ENCODE assay signal across 9 cellular contexts in the genomic region with DNA sequence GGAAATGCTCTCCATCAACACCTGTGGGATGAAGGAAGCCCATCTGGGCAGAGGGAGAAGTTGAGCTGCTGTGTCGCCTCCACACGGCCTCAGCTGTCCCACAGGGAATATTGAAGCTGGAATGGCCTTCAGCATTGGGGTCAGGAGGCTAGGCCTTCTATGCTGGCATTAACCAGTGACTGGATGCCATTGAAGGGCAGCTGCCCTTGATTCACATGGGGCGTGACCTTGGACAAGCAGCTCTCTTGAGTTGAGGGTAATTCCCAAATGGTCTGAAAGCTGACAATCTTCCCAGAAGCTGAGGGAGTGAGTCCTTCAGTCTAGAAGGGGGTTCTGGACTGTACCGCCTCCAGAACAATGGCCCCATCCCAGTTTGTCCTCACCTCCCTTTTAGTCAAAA. TPM values are rescaled to one million over a fixed set of nuclear protein-coding genes. Genes with fewer than 3 reads are reported as not detected.
DNase-seq lines count a peak whose midpoint lies in the region; ATAC-seq and TF ChIP-seq lines count a peak whose summit lies in the region.
"Had no signal": no experiment of that assay in that cellular context is flagged by ENCODE, and none has a peak within 500 bp of the region (broad histone marks: within the 10 kb centered on the region; RNA-seq: fewer than 3 reads in every experiment).

No MANE protein-coding gene starts in this region.

- H4K20me1 ChIP-seq in BLaER1 treated with 17β-estradiol and CSF1 and Interleukin-3, amounts not matched to agents 10 nM and 100 nM: peaks cover 0 to 32% (median 11%) of the 10 kb centered on the region in 11 experiments; a peak in 13 of 22 replicates
- H4K20me1 ChIP-seq in Karpas-422 (ENCODE audit: insufficient read depth, low read depth, low read length): no peaks in the 10 kb centered on the region

- H3K27ac ChIP-seq in BLaER1 treated with 17β-estradiol and CSF1 and Interleukin-3, amounts not matched to agents 10 nM and 100 nM: peak overlapping the region; percentile 78 to 100 (median 96)
- no peak overlapping the region for H3K27ac ChIP-seq in Karpas-422 (ENCODE audit: low read length)
- peak overlapping the region; percentile 99 for H3K27ac ChIP-seq in colonic mucosa
- H3K27ac ChIP-seq in aorta (ENCODE audit: low read depth in 1 of 2, low read length in 2 of 2): no peak overlapping the region

- TF ChIP-seq CTCF in colonic mucosa (IDR thresholded peaks at IDR 0.05) (no peak), nephron progenitor cell (IDR thresholded peaks at IDR 0.05) (no peak)

- H3K36me3 ChIP-seq in BLaER1 treated with 17β-estradiol and CSF1 and Interleukin-3, amounts not matched to agents 10 nM and 100 nM: peaks cover 16 to 84% (median 77%) of the 10 kb centered on the region in 11 experiments
- no peaks in the 10 kb centered on the region for H3K36me3 ChIP-seq in Karpas-422 (ENCODE audit: insufficient read depth, low read length)
- H3K36me3 ChIP-seq in colonic mucosa: peaks cover 14% of the 10 kb centered on the region
- H3K36me3 ChIP-seq in aorta (ENCODE audit: control insufficient read depth in 1 of 2, insufficient read depth in 2 of 2, low read length in 1 of 2): no peaks in the 10 kb centered on the region

- H3K4me2 ChIP-seq in BLaER1 treated with 17β-estradiol and CSF1 and Interleukin-3, amounts not matched to agents 10 nM and 100 nM: peak overlapping the region; percentile 85 to 100 (median 99)
- H3K4me2 ChIP-seq in Karpas-422 (ENCODE audit: low read depth, low read length, poor library complexity, severe bottlenecking): peak overlapping the region; percentile 59

- peak overlapping the region; percentile 56 to 100 (median 78); a peak in 19 of 20 replicates for H3K4me3 ChIP-seq in BLaER1 treated with 17β-estradiol and CSF1 and Interleukin-3, amounts not matched to agents 10 nM and 100 nM
- no peak overlapping the region; the same call in 1 of the 2 replicates for H3K4me3 ChIP-seq in Karpas-422 (ENCODE audit: low read length)
- H3K4me3 ChIP-seq in colonic mucosa: peak overlapping the region; percentile 45
- no peak overlapping the region for H3K4me3 ChIP-seq in aorta (ENCODE audit: low read length in 2 of 2)

- H3K27ac Mint-ChIP-seq in nephron progenitor cell: no peak overlapping the region

- H3K4me3 Mint-ChIP-seq in nephron progenitor cell: peak overlapping the region; percentile 70

- intact Hi-C loops in colonic mucosa (cut with DNase I) (no loop called here), aorta (cut with DNase I) (loop anchor here in 1 of 2 donors (5.0 kb wide), 1 partner anchor 33 kb away; no protein-coding TSS in a partner anchor)

- H3K9me3 Mint-ChIP-seq in nephron progenitor cell: no peaks in the 10 kb centered on the region

- 82 to 83% methylated on average over 4 of the region's 4 CpGs for WGBS in aorta, 2 donors

- peak overlapping the region; percentile 73 to 100 (median 87) for H3K9ac ChIP-seq in BLaER1 treated with 17β-estradiol and CSF1 and Interleukin-3, amounts not matched to agents 10 nM and 100 nM
- H3K9ac ChIP-seq in Karpas-422 (ENCODE audit: low read length): peak overlapping the region; percentile 62
- peak overlapping the region; percentile 70 to 99 for H3K9ac ChIP-seq in colonic mucosa (ENCODE audit: low read depth in 2 of 2, low read length in 2 of 2)

- no peaks in the 10 kb centered on the region for H3K9me2 ChIP-seq in Karpas-422 (replicated peaks; ENCODE audit: insufficient read depth, low read length)

- no peaks in the 10 kb centered on the region for H3K9me3 ChIP-seq in BLaER1 treated with 17β-estradiol and CSF1 and Interleukin-3, amounts not matched to agents 10 nM and 100 nM (replicated peaks in 1 of 11)
- H3K9me3 ChIP-seq in Karpas-422 (ENCODE audit: low read length): no peaks in the 10 kb centered on the region
- H3K9me3 ChIP-seq in colonic mucosa: no peaks in the 10 kb centered on the region
- no peaks in the 10 kb centered on the region for H3K9me3 ChIP-seq in aorta (ENCODE audit: control insufficient read depth, low read length)

- no peaks in the 10 kb centered on the region for H3K79me2 ChIP-seq in Karpas-422 (ENCODE audit: low read length)

- no peaks in the 10 kb centered on the region for H3K27me3 ChIP-seq in BLaER1 treated with 17β-estradiol and CSF1 and Interleukin-3, amounts not matched to agents 10 nM and 100 nM
- H3K27me3 ChIP-seq in Karpas-422 (ENCODE audit: low read length) (no peaks in the 10 kb centered on the region), colonic mucosa (no peaks in the 10 kb centered on the region), aorta (ENCODE audit: control insufficient read depth in 1 of 2, insufficient read depth in 2 of 2, low read length in 1 of 2) (no peaks in the 10 kb centered on the region)

- peaks cover 62 to 92% (median 91%) of the 10 kb centered on the region in 10 experiments for H3K4me1 ChIP-seq in BLaER1 treated with 17β-estradiol and CSF1 and Interleukin-3, amounts not matched to agents 10 nM and 100 nM
- peaks cover 25% of the 10 kb centered on the region for H3K4me1 ChIP-seq in Karpas-422 (ENCODE audit: low read length)
- H3K4me1 ChIP-seq in colonic mucosa: peaks cover 31% of the 10 kb centered on the region
- no peaks in the 10 kb centered on the region for H3K4me1 ChIP-seq in aorta (ENCODE audit: control insufficient read depth in 1 of 2, insufficient read depth in 2 of 2, low read length in 2 of 2)

- DNase-seq in Karpas-422 (no peak), colonic mucosa (no peak), nephron progenitor cell (no peak), RPMI8226 (no peak), aorta (no peak), medulla oblongata (ENCODE audit: extremely low spot score) (no peak)
- DNase-seq: SHP77 treated with DMSO at 0.1 percent for 48 hours had no signal

- H3K36me3 Mint-ChIP-seq in nephron progenitor cell (ENCODE audit: low read depth): no peaks in the 10 kb centered on the region

- ATAC-seq in GM21723 (IDR thresholded peaks at IDR 0.05; ENCODE audit: unreplicated experiment): no peak
- ATAC-seq in aorta (ENCODE audit: low FRiP score): no peak

- peaks cover 98% of the 10 kb centered on the region for H3K27me3 Mint-ChIP-seq in nephron progenitor cell (ENCODE audit: low read depth, poor library complexity)

- H3K4me1 Mint-ChIP-seq in nephron progenitor cell: peaks cover 45% of the 10 kb centered on the region

- no peak overlapping the region for H2AFZ ChIP-seq in Karpas-422 (ENCODE audit: low read length)

RNA-seq across cellular contexts. Expression of a gene that starts 6.7 kb away (rescaled TPM):
- 0.54 TPM in 1 of 2 replicates, not detected in the other for total RNA-seq in Karpas-422 (2014; rRNA removed; shearing (Covaris generic); ENCODE audit: low replicate concordance)
- 10 to 100 TPM; 76.4 to 99.5 TPM for total RNA-seq in colonic mucosa
- 100 to 1,000 TPM in 1 of 2 donors, 10 to 100 TPM in 1; 46.4 to 102 TPM for total RNA-seq in aorta
- 10 to 100 TPM; 29.9 to 36.2 TPM for polyA plus RNA-seq in aorta

RNA-seq across cellular contexts. Expression of a gene that starts 22.5 kb away (rescaled TPM):
- total RNA-seq in Karpas-422 (2014; rRNA removed; shearing (Covaris generic); ENCODE audit: low replicate concordance): not detected in 2 replicates
- total RNA-seq in colonic mucosa (10 to 100 TPM; 65.6 to 78.0 TPM), aorta (not detected)
- 10 to 100 TPM in 1 of 2 donors, not detected in 1; 13.3 TPM for polyA plus RNA-seq in aorta

RNA-seq across cellular contexts. Expression of a gene that starts 53.7 kb away (rescaled TPM):
- not detected in 2 replicates for total RNA-seq in Karpas-422 (2014; rRNA removed; shearing (Covaris generic); ENCODE audit: low replicate concordance)
- total RNA-seq in colonic mucosa (10 to 100 TPM; 15.1 to 20.7 TPM), aorta (100 to 1,000 TPM; 146 to 161 TPM)
- polyA plus RNA-seq in aorta: 100 to 1,000 TPM in 1 of 2 donors, 10 to 100 TPM in 1; 43.1 to 109 TPM

RNA-seq across cellular contexts. Expression of a gene that starts 56.3 kb away (rescaled TPM):
- total RNA-seq in Karpas-422 (2014; rRNA removed; shearing (Covaris generic); ENCODE audit: low replicate concordance): not detected in 2 replicates
- under 1 TPM in 1 of 2 donors, not detected in 1; 0.52 TPM for total RNA-seq in colonic mucosa
- under 1 TPM in 1 of 2 donors, not detected in 1; 0.36 TPM for total RNA-seq in aorta
- polyA plus RNA-seq in aorta: not detected

Comparison
In these comparisons a context has a peak if more than half of its experiments do, and no peak if none do; other contexts are left out.
1. H3K27ac ChIP-seq: peak in BLaER1 treated with 17β-estradiol and CSF1 and Interleukin-3, amounts not matched to agents 10 nM and 100 nM (11 of 11) and colonic mucosa (single experiment); none in Karpas-422 (single experiment) and aorta (0 of 2).
2. H3K4me3 ChIP-seq: peak in BLaER1 treated with 17β-estradiol and CSF1 and Interleukin-3, amounts not matched to agents 10 nM and 100 nM (10 of 10) and colonic mucosa (single experiment); none in Karpas-422 (single experiment) and aorta (0 of 2).
3. RNA of a gene that starts 6.7 kb away (total RNA-seq): 46.4 to 102 TPM in aorta and 76.4 to 99.5 TPM in colonic mucosa; 0.54 TPM in Karpas-422; every median in the first group is over 10 times any median in the second.
4. RNA of a gene that starts 22.5 kb away (total RNA-seq): 65.6 to 78.0 TPM in colonic mucosa; not detected in Karpas-422 and not detected in aorta; every median in the first group is over 10 times any median in the second.
5. RNA of a gene that starts 53.7 kb away (total RNA-seq): 146 to 161 TPM in aorta and 15.1 to 20.7 TPM in colonic mucosa; not detected in Karpas-422; every median in the first group is over 10 times any median in the second.
6. Peak in every context shown above with its lines, with median percentiles within 50 percentile points of each other: H3K9ac ChIP-seq.